15 cellular contexts compared by ENCODE assay signal in the genomic region with DNA sequence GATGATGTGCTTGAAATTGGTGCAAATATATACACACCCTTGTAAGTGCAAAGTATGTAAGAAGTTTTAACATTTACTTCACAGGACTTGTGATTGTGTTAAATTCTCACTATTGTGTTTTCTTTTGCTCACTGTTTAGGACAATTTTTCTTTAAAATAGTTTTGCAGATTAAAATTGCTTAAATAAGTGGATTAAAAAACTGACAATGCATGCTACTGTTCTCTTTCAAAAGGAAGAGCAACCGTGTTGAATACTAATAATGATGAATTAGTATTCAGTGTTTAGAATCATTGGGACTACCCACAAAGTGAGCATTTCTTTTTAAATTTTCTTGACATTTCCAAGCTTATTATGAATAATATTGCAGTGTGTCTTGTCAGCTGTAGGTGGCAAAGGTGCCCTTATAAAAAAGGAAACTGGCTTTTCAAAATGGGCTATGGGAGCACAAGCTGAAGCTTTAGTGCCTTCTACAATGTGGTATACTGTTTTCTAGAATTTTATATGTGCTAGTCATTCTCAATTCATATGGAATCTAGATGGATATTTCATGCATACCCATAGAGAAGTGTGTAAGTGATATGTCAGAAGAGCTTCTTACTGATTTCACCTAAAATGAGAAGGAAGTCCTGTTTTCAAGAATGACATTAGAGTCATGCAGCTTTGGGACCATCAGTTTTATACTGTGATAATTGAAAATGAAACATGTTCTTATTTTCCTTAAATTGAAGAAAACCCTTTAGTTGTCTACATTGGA.
"Had no signal": no experiment of that assay in that cellular context is flagged by ENCODE, and none has a peak within 500 bp of the region (broad histone marks: within the 10 kb centered on the region; RNA-seq: fewer than 3 reads in every experiment).

No MANE protein-coding gene starts in this region.

- H3K27me3 Mint-ChIP-seq: activated CD4-positive, alpha-beta T cell treated with anti-CD3 and anti-CD28 coated beads, Interleukin-2, amount 10 ng/mL, durations not matched to agents 7 days and 5 days; activated T-helper 17 cell treated with anti-CD3 and anti-CD28 coated beads, Interleukin-2, amount 50 U/mL, for 72 hours; dendritic cell treated with granulocyte-macrophage colony-stimulating factor and Interleukin-4, amounts not matched to agents 40 ng/mL and 50 ng/mL, for 4 days had no signal

- H3K9me3 ChIP-seq: lower lobe of right lung, transverse colon, vagina had no signal

- H2AFZ ChIP-seq: hepatocyte had no signal

- H3K4me2 ChIP-seq: hepatocyte had no signal

- H3K4me3 ChIP-seq: hepatocyte, lower lobe of right lung, transverse colon, vagina had no signal

- H3K4me1 ChIP-seq: lower lobe of right lung, transverse colon, vagina had no signal

- H3K4me1 Mint-ChIP-seq: activated T-helper 17 cell treated with anti-CD3 and anti-CD28 coated beads, Interleukin-2, amount 50 U/mL, for 72 hours had no signal

- DNase-seq: activated CD4-positive, alpha-beta T cell treated with anti-CD3 and anti-CD28 coated beads, Interleukin-2, amount 10 ng/mL, durations not matched to agents 7 days and 5 days; activated naive CD4-positive, alpha-beta T cell treated with Interleukin-2 at 50 U/mL for 16 hours; effector memory CD4-positive, alpha-beta T cell; lower lobe of right lung; occipital lobe; right cardiac atrium; stimulated activated CD4-positive, alpha-beta T cell treated with anti-CD3 and anti-CD28 coated beads, Interleukin-2, amount 100 ng/mL, for 24 hours; stimulated activated naive CD4-positive, alpha-beta T cell treated with Interleukin-2 at 50 U/mL for 16 hours; transverse colon had no signal

- H3K27ac Mint-ChIP-seq: activated CD4-positive, alpha-beta T cell treated with anti-CD3 and anti-CD28 coated beads, Interleukin-2, amount 10 ng/mL, durations not matched to agents 7 days and 5 days; dendritic cell treated with granulocyte-macrophage colony-stimulating factor and Interleukin-4, amounts not matched to agents 40 ng/mL and 50 ng/mL, for 4 days; mesothelial cell of epicardium had no signal

- ATAC-seq: lower lobe of right lung, right cardiac atrium had no signal

- H3K27me3 ChIP-seq: hepatocyte, transverse colon, vagina had no signal

- H3K4me3 Mint-ChIP-seq: activated CD4-positive, alpha-beta T cell treated with anti-CD3 and anti-CD28 coated beads, Interleukin-2, amount 10 ng/mL, durations not matched to agents 7 days and 5 days; activated T-helper 17 cell treated with anti-CD3 and anti-CD28 coated beads, Interleukin-2, amount 50 U/mL, for 72 hours; dendritic cell treated with granulocyte-macrophage colony-stimulating factor and Interleukin-4, amounts not matched to agents 40 ng/mL and 50 ng/mL, for 4 days; mesothelial cell of epicardium; nephron had no signal

- H3K9me3 Mint-ChIP-seq: activated CD4-positive, alpha-beta T cell treated with anti-CD3 and anti-CD28 coated beads, Interleukin-2, amount 10 ng/mL, durations not matched to agents 7 days and 5 days; activated T-helper 17 cell treated with anti-CD3 and anti-CD28 coated beads, Interleukin-2, amount 50 U/mL, for 72 hours; dendritic cell treated with granulocyte-macrophage colony-stimulating factor and Interleukin-4, amounts not matched to agents 40 ng/mL and 50 ng/mL, for 4 days; mesothelial cell of epicardium; nephron had no signal

- H3K27ac ChIP-seq: hepatocyte, lower lobe of right lung, transverse colon, vagina had no signal
